ENCODE assay signal across 27 cellular contexts in genomic region chr6:108993876-108994275, GRCh38.
"Had no signal": no experiment of that assay in that cellular context is flagged by ENCODE, and none has a peak within 500 bp of the region (broad histone marks: within the 10 kb centered on the region; RNA-seq: fewer than 3 reads in every experiment).

No MANE protein-coding gene starts in this region.

- H3K9me3 ChIP-seq: colonic mucosa, gastroesophageal sphincter, heart left ventricle, neutrophil, pancreas, right lobe of liver, thoracic aorta, tibial nerve, upper lobe of left lung had no signal

- H3K4me1 ChIP-seq: colonic mucosa, tibial nerve had no signal

- H3K36me3 ChIP-seq: colonic mucosa had no signal

- H3K4me1 Mint-ChIP-seq: memory B cell; neural crest cell; stimulated activated naive B cell treated with anti-CD40 and anti-IgM and Interleukin-4, amounts not matched to agents 10 μg/mL and 1 μg/mL and 100 μg/mL, for 72 hours had no signal

- H3K4me3 Mint-ChIP-seq: dendritic cell treated with granulocyte-macrophage colony-stimulating factor and Interleukin-4, amounts not matched to agents 40 ng/mL and 50 ng/mL, for 4 days; endodermal cell; memory B cell; naive B cell; natural killer cell treated with Interleukin-12 subunit alpha and Interleukin-12 subunit beta and Interleukin-15 and Interleukin-18, amount 100 ng/mL, for 72 hours; neural crest cell; stimulated activated naive B cell treated with anti-CD40 and anti-IgM and Interleukin-4, amounts not matched to agents 10 μg/mL and 1 μg/mL and 100 μg/mL, for 72 hours; stimulated activated naive CD8-positive, alpha-beta T cell treated with anti-CD3 and anti-CD28 coated beads, Interleukin-15, Interleukin-2, amounts not matched to agents 100 ng/mL and 50 ng/mL, for 24 hours had no signal

- H3K27me3 ChIP-seq: colonic mucosa, gastroesophageal sphincter, heart left ventricle, hepatocyte, neutrophil, pancreas, right lobe of liver, tibial nerve, upper lobe of left lung had no signal

- DNase-seq: colonic mucosa; effector CD8-positive, alpha-beta T cell; endodermal cell; foreskin fibroblast; heart left ventricle; left colon; naive B cell; pancreas; right lobe of liver; small intestine; stimulated activated CD4-positive, alpha-beta T cell treated with anti-CD3 and anti-CD28 coated beads, Interleukin-15, amount 100 ng/mL, for 24 hours; stimulated activated CD4-positive, alpha-beta T cell treated with anti-CD3 and anti-CD28 coated beads, Interleukin-2, amount 100 ng/mL, for 48 hours; stimulated activated naive B cell treated with anti-CD40 and anti-IgM and Interleukin-4, amounts not matched to agents 10 μg/mL and 1 μg/mL and 100 μg/mL, for 72 hours; upper lobe of left lung had no signal

- H3K4me3 ChIP-seq: colonic mucosa, gastroesophageal sphincter, heart left ventricle, hepatocyte, lung, pancreas, right lobe of liver, thoracic aorta, tibial nerve, upper lobe of left lung had no signal

- H3K27ac ChIP-seq: colonic mucosa, epithelial cell of prostate, gastroesophageal sphincter, heart left ventricle, hepatocyte, neutrophil, pancreas, right lobe of liver, thoracic aorta, tibial nerve, upper lobe of left lung had no signal

- H3K9me3 Mint-ChIP-seq: dendritic cell treated with granulocyte-macrophage colony-stimulating factor and Interleukin-4, amounts not matched to agents 40 ng/mL and 50 ng/mL, for 4 days; endodermal cell; memory B cell; naive B cell; natural killer cell treated with Interleukin-12 subunit alpha and Interleukin-12 subunit beta and Interleukin-15 and Interleukin-18, amount 100 ng/mL, for 72 hours; neural crest cell; stimulated activated naive B cell treated with anti-CD40 and anti-IgM and Interleukin-4, amounts not matched to agents 10 μg/mL and 1 μg/mL and 100 μg/mL, for 72 hours; stimulated activated naive CD8-positive, alpha-beta T cell treated with anti-CD3 and anti-CD28 coated beads, Interleukin-15, Interleukin-2, amounts not matched to agents 100 ng/mL and 50 ng/mL, for 24 hours had no signal

- H3K27me3 Mint-ChIP-seq: dendritic cell treated with granulocyte-macrophage colony-stimulating factor and Interleukin-4, amounts not matched to agents 40 ng/mL and 50 ng/mL, for 4 days; memory B cell; naive B cell; natural killer cell treated with Interleukin-12 subunit alpha and Interleukin-12 subunit beta and Interleukin-15 and Interleukin-18, amount 100 ng/mL, for 72 hours; stimulated activated naive B cell treated with anti-CD40 and anti-IgM and Interleukin-4, amounts not matched to agents 10 μg/mL and 1 μg/mL and 100 μg/mL, for 72 hours; stimulated activated naive CD8-positive, alpha-beta T cell treated with anti-CD3 and anti-CD28 coated beads, Interleukin-15, Interleukin-2, amounts not matched to agents 100 ng/mL and 50 ng/mL, for 24 hours had no signal

- ATAC-seq: esophagus mucosa; gastroesophageal sphincter; heart left ventricle; left colon; natural killer cell treated with Interleukin-12 subunit alpha and Interleukin-12 subunit beta and Interleukin-15 and Interleukin-18, amount 100 ng/mL, for 72 hours; pancreas; right lobe of liver; stimulated activated naive B cell treated with anti-CD40 and anti-IgM and Interleukin-4, amounts not matched to agents 10 μg/mL and 1 μg/mL and 100 μg/mL, for 72 hours had no signal

- H3K27ac Mint-ChIP-seq: dendritic cell treated with granulocyte-macrophage colony-stimulating factor and Interleukin-4, amounts not matched to agents 40 ng/mL and 50 ng/mL, for 4 days; endodermal cell; memory B cell; natural killer cell treated with Interleukin-12 subunit alpha and Interleukin-12 subunit beta and Interleukin-15 and Interleukin-18, amount 100 ng/mL, for 72 hours; stimulated activated naive B cell treated with anti-CD40 and anti-IgM and Interleukin-4, amounts not matched to agents 10 μg/mL and 1 μg/mL and 100 μg/mL, for 72 hours; stimulated activated naive CD8-positive, alpha-beta T cell treated with anti-CD3 and anti-CD28 coated beads, Interleukin-15, Interleukin-2, amounts not matched to agents 100 ng/mL and 50 ng/mL, for 24 hours had no signal
